In the genomic region with DNA sequence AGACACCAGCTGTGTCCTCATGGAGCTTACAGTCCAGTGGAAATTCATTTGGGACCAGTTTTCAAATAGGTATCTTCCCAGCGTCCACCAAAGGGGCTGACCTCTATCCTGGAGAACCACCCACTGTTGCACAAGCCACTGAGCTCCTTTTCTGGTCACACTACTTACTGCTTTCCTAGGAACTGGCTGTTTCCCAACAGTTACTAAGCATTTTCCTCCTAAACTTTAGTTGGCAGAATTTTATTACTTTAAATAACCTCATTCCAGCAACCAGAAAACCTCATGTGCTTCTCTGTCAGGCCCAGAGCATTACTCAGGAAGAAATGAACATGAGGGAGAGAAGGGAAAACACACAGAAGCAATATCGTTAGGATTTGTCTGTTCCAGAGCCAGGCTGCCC, we compare ENCODE assay signal across 16 cellular contexts.
DNase-seq lines count a peak whose midpoint lies in the region; ATAC-seq and TF ChIP-seq lines count a peak whose summit lies in the region.
"Had no signal": no experiment of that assay in that cellular context is flagged by ENCODE, and none has a peak within 500 bp of the region (broad histone marks: within the 10 kb centered on the region; RNA-seq: fewer than 3 reads in every experiment).

No MANE protein-coding gene starts in this region.

- no peak overlapping the region for H3K27ac Mint-ChIP-seq in MCF 10A (ENCODE audit: low read depth, unreplicated experiment)
- H3K27ac Mint-ChIP-seq in natural killer cell treated with Interleukin-12 subunit alpha and Interleukin-12 subunit beta and Interleukin-15 and Interleukin-18, amount 100 ng/mL, for 72 hours: no peak overlapping the region

- H3K9me2 ChIP-seq in PC-9 (ENCODE audit: insufficient read depth): no peaks in the 10 kb centered on the region

- BruUV-seq in MCF 10A (replicated peaks; lab: Mats Ljungman, UMichigan) (no TSS peak), PC-9 (replicated peaks; lab: Mats Ljungman, UMichigan) (no TSS peak)

- H3K27me3 Mint-ChIP-seq in MCF 10A (ENCODE audit: insufficient read depth, unreplicated experiment): peaks cover 4% of the 10 kb centered on the region
- peaks cover 0 to 10% of the 10 kb centered on the region in 2 donors for H3K27me3 Mint-ChIP-seq in natural killer cell treated with Interleukin-12 subunit alpha and Interleukin-12 subunit beta and Interleukin-15 and Interleukin-18, amount 100 ng/mL, for 72 hours

- no peaks in the 10 kb centered on the region for H4K20me1 ChIP-seq in PC-9 (ENCODE audit: insufficient read depth)

- H3K4me1 Mint-ChIP-seq in MCF 10A (ENCODE audit: insufficient read depth, unreplicated experiment): no peaks in the 10 kb centered on the region
- no peaks in the 10 kb centered on the region for H3K4me1 Mint-ChIP-seq in natural killer cell treated with Interleukin-12 subunit alpha and Interleukin-12 subunit beta and Interleukin-15 and Interleukin-18, amount 100 ng/mL, for 72 hours (ENCODE audit: low read depth in 2 of 2)

- no peak overlapping the region for H2AFZ ChIP-seq in PC-9

- H3K27ac ChIP-seq in breast epithelium: no peak overlapping the region
- H3K27ac ChIP-seq in tibial artery: peak overlapping the region; percentile 10 to 58
- no peak overlapping the region for H3K27ac ChIP-seq in PC-9
- H3K27ac ChIP-seq: 22Rv1 had no signal

- CTCF ChIA-PET in MCF 10A (lab: Yijun Ruan, JAX): interaction anchor here (0.7 kb wide), 1 partner anchor 13 kb away, joined by 3 read pairs; no protein-coding TSS in a partner anchor
- CTCF ChIA-PET in PC-9 (lab: Charles Lee): interaction anchor here (0.6 kb wide), 1 partner anchor 118 kb away, joined by 3 read pairs; no protein-coding TSS in a partner anchor

- DNase-seq in MCF 10A (ENCODE audit: unreplicated experiment): peak; percentile 39
- no peak for DNase-seq in breast epithelium (ENCODE audit: low spot score in 2 of 2)
- peak; percentile 36 for DNase-seq in fibroblast of the aortic adventitia (ENCODE audit: low read depth)
- peak; percentile 80 for DNase-seq in renal cortical epithelial cell (ENCODE audit: low read depth)
- DNase-seq in tibial artery: peak; percentile 57 to 80
- DNase-seq in natural killer cell treated with Interleukin-12 subunit alpha and Interleukin-12 subunit beta and Interleukin-15 and Interleukin-18, amount 100 ng/mL, for 72 hours (ENCODE audit: low spot score): no peak
- no peak for DNase-seq in PC-9
- DNase-seq: C1 segment of cervical spinal cord, DMS 273 treated with DMSO at 0.1 percent for 48 hours, NCI-H146, NCI-H345, NCI-H69, Right ventricle myocardium superior had no signal

- no peak for TF ChIP-seq CTCF in MCF 10A (IDR thresholded peaks at IDR 0.05; ENCODE audit: unreplicated experiment)
- no peak for TF ChIP-seq CTCF in breast epithelium (IDR thresholded peaks at IDR 0.05)
- no peak for TF ChIP-seq CTCF in fibroblast of the aortic adventitia (IDR thresholded peaks at IDR 0.05; ENCODE audit: insufficient read depth, low read length)
- TF ChIP-seq CTCF in tibial artery (IDR thresholded peaks at IDR 0.05): no peak
- no peak for TF ChIP-seq CTCF in PC-9 (conservative IDR thresholded peaks at IDR 0.05)

- H3K79me2 ChIP-seq in PC-9 (ENCODE audit: low read depth): no peaks in the 10 kb centered on the region

- H3K36me3 ChIP-seq in breast epithelium (no peaks in the 10 kb centered on the region), tibial artery (no peaks in the 10 kb centered on the region), PC-9 (ENCODE audit: low read depth) (no peaks in the 10 kb centered on the region)

- no peaks in the 10 kb centered on the region for H3K9me3 Mint-ChIP-seq in MCF 10A (ENCODE audit: unreplicated experiment)
- H3K9me3 Mint-ChIP-seq in natural killer cell treated with Interleukin-12 subunit alpha and Interleukin-12 subunit beta and Interleukin-15 and Interleukin-18, amount 100 ng/mL, for 72 hours: peaks cover 6% of the 10 kb centered on the region

- H3K36me3 Mint-ChIP-seq in MCF 10A (ENCODE audit: insufficient read depth, unreplicated experiment): no peaks in the 10 kb centered on the region
- H3K36me3 Mint-ChIP-seq in natural killer cell treated with Interleukin-12 subunit alpha and Interleukin-12 subunit beta and Interleukin-15 and Interleukin-18, amount 100 ng/mL, for 72 hours: no peaks in the 10 kb centered on the region

- no peak overlapping the region for H3K4me3 Mint-ChIP-seq in MCF 10A (ENCODE audit: unreplicated experiment)
- H3K4me3 Mint-ChIP-seq in natural killer cell treated with Interleukin-12 subunit alpha and Interleukin-12 subunit beta and Interleukin-15 and Interleukin-18, amount 100 ng/mL, for 72 hours: no peak overlapping the region

- ATAC-seq in GM18870 (IDR thresholded peaks at IDR 0.05; ENCODE audit: unreplicated experiment): no peak
- no peak for ATAC-seq in natural killer cell treated with Interleukin-12 subunit alpha and Interleukin-12 subunit beta and Interleukin-15 and Interleukin-18, amount 100 ng/mL, for 72 hours
- ATAC-seq: Panc1 had no signal

- POLR2A ChIA-PET in MCF 10A (lab: Yijun Ruan, JAX): interaction anchor here (0.5 kb wide), 1 partner anchor 901 kb away, joined by 3 read pairs; no protein-coding TSS in a partner anchor
- POLR2A ChIA-PET in PC-9 (lab: Charles Lee; ENCODE audit: unreplicated experiment): no interaction called here

- H3K4me3 ChIP-seq in breast epithelium (no peak overlapping the region), fibroblast of the aortic adventitia (ENCODE audit: low read depth, low read length) (no peak overlapping the region), tibial artery (no peak overlapping the region), PC-9 (no peak overlapping the region)

- no peak overlapping the region for H3K4me2 ChIP-seq in PC-9

- H3F3A ChIP-seq in PC-9 (ENCODE audit: insufficient read depth, low read depth): no peaks in the 10 kb centered on the region

- H3K27me3 ChIP-seq in breast epithelium: no peaks in the 10 kb centered on the region
- no peaks in the 10 kb centered on the region for H3K27me3 ChIP-seq in tibial artery
- no peaks in the 10 kb centered on the region for H3K27me3 ChIP-seq in PC-9 (ENCODE audit: insufficient read depth, low read depth)

- intact Hi-C loops in MCF 10A (cut with micrococcal nuclease): no loop called here
- intact Hi-C loops in breast epithelium (cut with DNase I; ENCODE audit: low total_unique reads): no loop called here
- intact Hi-C loops in tibial artery (cut with DNase I; ENCODE audit: low total_unique reads): no loop called here
- intact Hi-C loops in PC-9 (cut with micrococcal nuclease; ENCODE audit: unreplicated experiment): no loop called here

- H3K9me3 ChIP-seq in breast epithelium (no peaks in the 10 kb centered on the region), tibial artery (no peaks in the 10 kb centered on the region), PC-9 (ENCODE audit: insufficient read depth, low read depth) (no peaks in the 10 kb centered on the region)

- no peaks in the 10 kb centered on the region for H3K4me1 ChIP-seq in breast epithelium
- peaks cover 0 to 15% (median 5%) of the 10 kb centered on the region in 4 donors for H3K4me1 ChIP-seq in tibial artery
- no peaks in the 10 kb centered on the region for H3K4me1 ChIP-seq in PC-9 (replicated peaks; ENCODE audit: insufficient read depth)

- no peak for TF ChIP-seq POLR2A in breast epithelium (IDR thresholded peaks at IDR 0.05)

Comparison
In these comparisons a context has a peak if more than half of its experiments do, and no peak if none do; other contexts are left out.
1. DNase-seq: peak in MCF 10A (single experiment), fibroblast of the aortic adventitia (single experiment), renal cortical epithelial cell (single experiment) and tibial artery (2 of 2); none in breast epithelium (0 of 2), natural killer cell treated with Interleukin-12 subunit alpha and Interleukin-12 subunit beta and Interleukin-15 and Interleukin-18, amount 100 ng/mL, for 72 hours (single experiment) and PC-9 (0 of 2).
2. H3K27ac ChIP-seq: peak in tibial artery (2 of 2); none in breast epithelium (0 of 2) and PC-9 (single experiment).